Comparison of ENCODE assay signal across 8 cellular contexts in genomic region chr16:89560413-89561194, GRCh38.
DNase-seq lines count a peak whose midpoint lies in the region; ATAC-seq lines count a peak whose summit lies in the region.

RPL13 (plus strand) TSS chr16:89560682; CDS start chr16:89560960, 278 bp downstream.

- no peaks in the 10 kb centered on the region for H3K9me3 Mint-ChIP-seq in effector memory CD8-positive, alpha-beta T cell
- no peaks in the 10 kb centered on the region for H3K9me3 Mint-ChIP-seq in memory B cell

- H3K27ac Mint-ChIP-seq in effector memory CD8-positive, alpha-beta T cell = peak within 1 kb of the TSS; percentile 97 to 99
- H3K27ac Mint-ChIP-seq in memory B cell = peak within 1 kb of the TSS; percentile 92

- peak within 1 kb of the TSS; percentile 94 to 97 for H3K4me3 Mint-ChIP-seq in effector memory CD8-positive, alpha-beta T cell
- peak within 1 kb of the TSS; percentile 99 for H3K4me3 Mint-ChIP-seq in memory B cell

- H3K36me3 Mint-ChIP-seq in effector memory CD8-positive, alpha-beta T cell (ENCODE audit: insufficient read depth) = peaks cover 64% of the 10 kb centered on the region
- H3K36me3 Mint-ChIP-seq in memory B cell = peaks cover 11% of the 10 kb centered on the region

- H3K4me1 Mint-ChIP-seq in effector memory CD8-positive, alpha-beta T cell (ENCODE audit: low read depth in 2 of 2) = peaks cover 45 to 47% of the 10 kb centered on the region in 2 donors
- peaks cover 38% of the 10 kb centered on the region for H3K4me1 Mint-ChIP-seq in memory B cell

- ATAC-seq in GM21360 (IDR thresholded peaks at IDR 0.05; ENCODE audit: unreplicated experiment) = peak; percentile 69
- ATAC-seq in effector memory CD8-positive, alpha-beta T cell (replicated peaks) = peak; percentile 90
- ATAC-seq in memory B cell (ENCODE audit: low read depth) = peak; percentile 91

- no peaks in the 10 kb centered on the region for H3K27me3 Mint-ChIP-seq in effector memory CD8-positive, alpha-beta T cell
- no peaks in the 10 kb centered on the region for H3K27me3 Mint-ChIP-seq in memory B cell

- peak; percentile 97 for DNase-seq in COLO668 (lab: John Stamatoyannopoulos, UW; ENCODE audit: unreplicated experiment)
- peak in 73 of 76 experiments; percentile 65 to 93 (median 85) for DNase-seq in HUDEP-2 (lab: John Stamatoyannopoulos, UW; ENCODE audit: unreplicated experiment in 76 of 76)
- DNase-seq in NOMO-1 treated with dmso at 0.1 percent for 144 hours (lab: John Stamatoyannopoulos, UW; ENCODE audit: unreplicated experiment) = peak; percentile 91
- DNase-seq in activated CD8-positive, alpha-beta memory T cell treated with anti-CD3 and anti-CD28 coated beads for 48 hours (ENCODE audit: low read depth in 2 of 3, low spot score in 2 of 3) = peak; percentile 84 to 86 (median 85)
- DNase-seq in effector memory CD8-positive, alpha-beta T cell = peak; percentile 88 to 90 (median 89)
- DNase-seq in memory B cell (ENCODE audit: low spot score in 2 of 2) = peak; percentile 85 to 87
- peak; percentile 87 for DNase-seq in stimulated activated CD8-positive, alpha-beta memory T cell treated with anti-CD3 and anti-CD28 coated beads, Interleukin-12 subunit alpha, Interleukin-12 subunit beta, amount 100 ng/mL, for 1 hour (ENCODE audit: low read depth)

Comparison
In these comparisons a context has a peak if more than half of its experiments do, and no peak if none do; other contexts are left out.
1. Peak in every context shown above with its lines: DNase-seq and ATAC-seq.